In genomic region chr9:82456621-82457020, GRCh38 we compare ENCODE assay signal across 18 cellular contexts.
DNase-seq lines count a peak whose midpoint lies in the region; ATAC-seq and TF ChIP-seq lines count a peak whose summit lies in the region.
"Had no signal": no experiment of that assay in that cellular context is flagged by ENCODE, and none has a peak within 500 bp of the region (broad histone marks: within the 10 kb centered on the region; RNA-seq: fewer than 3 reads in every experiment).

No MANE protein-coding gene starts in this region.

- no peak overlapping the region for H3K4me2 ChIP-seq in osteoblast (ENCODE audit: insufficient read depth, low read length)
- H3K4me2 ChIP-seq: hepatocyte had no signal

- H3K4me3 ChIP-seq in epithelial cell of proximal tubule (ENCODE audit: low read depth, low read length) (no peak overlapping the region), osteoblast (ENCODE audit: insufficient read depth, low read length) (no peak overlapping the region), Peyer's patch (no peak overlapping the region), prostate gland (no peak overlapping the region)
- H3K4me3 ChIP-seq: body of pancreas, hepatocyte, stomach had no signal

- H3K36me3 Mint-ChIP-seq in activated naive CD8-positive, alpha-beta T cell treated with anti-CD3 and anti-CD28 coated beads, Interleukin-2, amount 50 U/mL, for 24 hours (ENCODE audit: low read depth), result no peaks in the 10 kb centered on the region
- H3K36me3 Mint-ChIP-seq: activated CD4-positive, alpha-beta memory T cell treated with anti-CD3 and anti-CD28 coated beads for 36 hours had no signal

- H3K4me1 ChIP-seq in osteoblast (ENCODE audit: insufficient read depth, low read length) (peaks cover 3% of the 10 kb centered on the region), Peyer's patch (no peaks in the 10 kb centered on the region), prostate gland (replicated peaks) (no peaks in the 10 kb centered on the region)
- H3K4me1 ChIP-seq: body of pancreas, stomach had no signal

- H3K27ac ChIP-seq in osteoblast (ENCODE audit: low read depth, low read length) (no peak overlapping the region), Peyer's patch (no peak overlapping the region), prostate gland (no peak overlapping the region)
- H3K27ac ChIP-seq: body of pancreas, hepatocyte, stomach had no signal

- peak; percentile 40 for DNase-seq in GM03348 (ENCODE audit: low spot score)
- DNase-seq in NCI-H226, result peak; percentile 45
- DNase-seq in epithelial cell of proximal tubule (ENCODE audit: low read depth), result peak; percentile 44
- DNase-seq in osteoblast (ENCODE audit: insufficient read length, low spot score, missing footprints), result peak; percentile 30
- DNase-seq in Peyer's patch, result no peak
- DNase-seq in activated naive CD8-positive, alpha-beta T cell treated with anti-CD3 and anti-CD28 coated beads, Interleukin-2, amount 50 U/mL, for 24 hours, result no peak
- DNase-seq in prostate gland (ENCODE audit: low spot score), result no peak
- DNase-seq: activated CD4-positive, alpha-beta memory T cell treated with anti-CD3 and anti-CD28 coated beads for 36 hours; body of pancreas; effector memory CD8-positive, alpha-beta T cell; NCI-H1105; NCI-H446 treated with DMSO at 0.1 percent for 48 hours; RPMI8226; stomach; T-helper 9 cell had no signal

- no peak overlapping the region for H2AFZ ChIP-seq in osteoblast (ENCODE audit: low read length)
- H2AFZ ChIP-seq: hepatocyte had no signal

- H3K79me2 ChIP-seq in osteoblast (ENCODE audit: insufficient read depth, low read length), result no peaks in the 10 kb centered on the region
- H3K79me2 ChIP-seq: hepatocyte had no signal

- no peak for TF ChIP-seq CTCF in epithelial cell of proximal tubule (conservative IDR thresholded peaks at IDR 0.05; ENCODE audit: low read depth, low read length)
- TF ChIP-seq CTCF in osteoblast (IDR thresholded peaks at IDR 0.05; ENCODE audit: extremely low read depth, low read depth, low read length), result no peak
- no peak for TF ChIP-seq CTCF in Peyer's patch (IDR thresholded peaks at IDR 0.05)
- no peak for TF ChIP-seq CTCF in prostate gland (IDR thresholded peaks at IDR 0.05)

- no peaks in the 10 kb centered on the region for H3K27me3 Mint-ChIP-seq in activated naive CD8-positive, alpha-beta T cell treated with anti-CD3 and anti-CD28 coated beads, Interleukin-2, amount 50 U/mL, for 24 hours
- H3K27me3 Mint-ChIP-seq: activated CD4-positive, alpha-beta memory T cell treated with anti-CD3 and anti-CD28 coated beads for 36 hours; effector memory CD8-positive, alpha-beta T cell had no signal

- H3K9me3 ChIP-seq in osteoblast (ENCODE audit: low read depth, low read length) (no peaks in the 10 kb centered on the region), Peyer's patch (no peaks in the 10 kb centered on the region), prostate gland (no peaks in the 10 kb centered on the region)
- H3K9me3 ChIP-seq: body of pancreas had no signal

- no peak overlapping the region for H3K4me3 Mint-ChIP-seq in activated naive CD8-positive, alpha-beta T cell treated with anti-CD3 and anti-CD28 coated beads, Interleukin-2, amount 50 U/mL, for 24 hours
- H3K4me3 Mint-ChIP-seq: activated CD4-positive, alpha-beta memory T cell treated with anti-CD3 and anti-CD28 coated beads for 36 hours; activated T-helper 1 cell treated with anti-CD3 and anti-CD28 coated beads, Interleukin-12 subunit alpha, Interleukin-12 subunit beta, Interleukin-2, Interleukin-4 antibody, amounts not matched to agents 30 ng/mL and 10 ng/mL and 1 ng/mL, durations not matched to agents 14 hours and 24 hours and 36 hours; effector memory CD8-positive, alpha-beta T cell; nephron had no signal

- H3K36me3 ChIP-seq in osteoblast (ENCODE audit: insufficient read depth, low read length) (no peaks in the 10 kb centered on the region), Peyer's patch (no peaks in the 10 kb centered on the region), prostate gland (no peaks in the 10 kb centered on the region)
- H3K36me3 ChIP-seq: stomach had no signal

- H3K27ac Mint-ChIP-seq in activated naive CD8-positive, alpha-beta T cell treated with anti-CD3 and anti-CD28 coated beads, Interleukin-2, amount 50 U/mL, for 24 hours, result no peak overlapping the region
- H3K27ac Mint-ChIP-seq: activated CD4-positive, alpha-beta memory T cell treated with anti-CD3 and anti-CD28 coated beads for 36 hours; activated T-helper 1 cell treated with anti-CD3 and anti-CD28 coated beads, Interleukin-12 subunit alpha, Interleukin-12 subunit beta, Interleukin-2, Interleukin-4 antibody, amounts not matched to agents 30 ng/mL and 10 ng/mL and 1 ng/mL, durations not matched to agents 14 hours and 24 hours and 36 hours; effector memory CD8-positive, alpha-beta T cell; nephron had no signal

- WGBS in prostate gland, result 95% methylated on average over 2 of the region's 2 CpGs

- H3K4me1 Mint-ChIP-seq in activated naive CD8-positive, alpha-beta T cell treated with anti-CD3 and anti-CD28 coated beads, Interleukin-2, amount 50 U/mL, for 24 hours, result no peaks in the 10 kb centered on the region
- H3K4me1 Mint-ChIP-seq: nephron had no signal

- no peak for ATAC-seq in activated naive CD8-positive, alpha-beta T cell treated with anti-CD3 and anti-CD28 coated beads, Interleukin-2, amount 50 U/mL, for 24 hours
- ATAC-seq: body of pancreas; effector memory CD8-positive, alpha-beta T cell had no signal

- intact Hi-C loops in prostate gland (cut with DNase I), result no loop called here

- H3K9me3 Mint-ChIP-seq in activated naive CD8-positive, alpha-beta T cell treated with anti-CD3 and anti-CD28 coated beads, Interleukin-2, amount 50 U/mL, for 24 hours, result peaks cover 11% of the 10 kb centered on the region

- TF ChIP-seq POLR2A in Peyer's patch (IDR thresholded peaks at IDR 0.05), result no peak
- TF ChIP-seq POLR2A in prostate gland (IDR thresholded peaks at IDR 0.05), result no peak

- H3K27me3 ChIP-seq in osteoblast (ENCODE audit: insufficient read depth, low read length), result no peaks in the 10 kb centered on the region
- no peaks in the 10 kb centered on the region for H3K27me3 ChIP-seq in Peyer's patch
- no peaks in the 10 kb centered on the region for H3K27me3 ChIP-seq in prostate gland (replicated peaks; ENCODE audit: insufficient read depth)
- H3K27me3 ChIP-seq: body of pancreas, hepatocyte, stomach had no signal

- no peaks in the 10 kb centered on the region for H4K20me1 ChIP-seq in osteoblast (ENCODE audit: insufficient read depth, low read length)

Comparison
In these comparisons a context has a peak if more than half of its experiments do, and no peak if none do; other contexts are left out.
1. DNase-seq: peak in GM03348 (single experiment), NCI-H226 (single experiment), epithelial cell of proximal tubule (single experiment) and osteoblast (single experiment); none in Peyer's patch (0 of 3), activated naive CD8-positive, alpha-beta T cell treated with anti-CD3 and anti-CD28 coated beads, Interleukin-2, amount 50 U/mL, for 24 hours (single experiment) and prostate gland (single experiment).